ENCODE assay signal across 8 cellular contexts in genomic region chr14:53117479-53117878, GRCh38. TPM values are rescaled to one million over a fixed set of nuclear protein-coding genes. Genes with fewer than 3 reads are reported as not detected.
DNase-seq lines count a peak whose midpoint lies in the region; FAIRE-seq and TF ChIP-seq lines count a peak whose summit lies in the region.
"Not testable (repeated sequence)": the region's sequence is repeated elsewhere in the genome, so short reads cannot be mapped to it uniquely, and the experiment has no call there.

No MANE protein-coding gene starts in this region.

- TF ChIP-seq CTCF in WERI-Rb-1 (IDR thresholded peaks at IDR 0.05; ENCODE audit: low read depth, low read length); neural cell (IDR thresholded peaks at IDR 0.05; ENCODE audit: poor library complexity, severe bottlenecking): not testable (repeated sequence)

- not testable (repeated sequence) for H3K4me2 ChIP-seq in neural cell (ENCODE audit: low read length)

- H3K36me3 ChIP-seq in WERI-Rb-1; neural cell (ENCODE audit: insufficient read depth, low read length): not testable (repeated sequence)

- TF ChIP-seq EP300 in neural cell (conservative IDR thresholded peaks at IDR 0.05; ENCODE audit: poor library complexity, severe bottlenecking) = peak; percentile 21

- DNase-seq in ELF-1 (ENCODE audit: low read depth, low spot score) (peak; percentile 62), NCI-H2029 (lab: John Stamatoyannopoulos, UW) (peak; percentile 7), NCI-H748 (lab: John Stamatoyannopoulos, UW; ENCODE audit: unreplicated experiment) (peak; percentile 8), WERI-Rb-1 (peak; percentile 58), ecto neural progenitor cell (ENCODE audit: low spot score) (peak; percentile 61), iPS DF 19.7 (ENCODE audit: low read depth, low spot score) (peak; percentile 12)
- not testable (repeated sequence) for DNase-seq in urothelium cell line (ENCODE audit: low spot score)

- H3K27me3 ChIP-seq in WERI-Rb-1 (ENCODE audit: insufficient read depth, low read depth, severe bottlenecking); neural cell (ENCODE audit: insufficient read depth, low read depth, low read length): not testable (repeated sequence)

- H3K9me2 ChIP-seq in neural cell (ENCODE audit: insufficient read depth, low read length) = not testable (repeated sequence)

- not testable (repeated sequence) for H4K20me1 ChIP-seq in neural cell (ENCODE audit: insufficient read depth)

- not testable (repeated sequence) for TF ChIP-seq RAD21 in neural cell (conservative IDR thresholded peaks at IDR 0.05)

- not testable (repeated sequence) for H2AFZ ChIP-seq in neural cell (ENCODE audit: low read depth, low read length)

- not testable (repeated sequence) for H3K9me3 ChIP-seq in WERI-Rb-1 (ENCODE audit: severe bottlenecking); neural cell (ENCODE audit: low read length)

- not testable (repeated sequence) for H3K27ac ChIP-seq in WERI-Rb-1; neural cell (ENCODE audit: low read length)

- peak overlapping the region; percentile 5 for H3K9ac ChIP-seq in neural cell (ENCODE audit: low read length)

- peak; percentile 5 for FAIRE-seq in urothelium cell line (lab: Jason Lieb, UNC)

- H3K4me3 ChIP-seq in WERI-Rb-1 (ENCODE audit: low read depth, low read length); neural cell (ENCODE audit: low read length): not testable (repeated sequence)

- not testable (repeated sequence) for H3K79me2 ChIP-seq in neural cell (replicated peaks; ENCODE audit: insufficient read depth, low read length)

- not testable (repeated sequence) for H3F3A ChIP-seq in neural cell (ENCODE audit: insufficient read depth, low read length, poor library complexity, severe bottlenecking)

RNA-seq across cellular contexts. Expression of gene DDHD1, which starts 35.6 kb away (rescaled TPM):
- 13.9 and 14.9 TPM in 2 replicates for polyA plus RNA-seq in neural cell
- polyA minus RNA-seq in neural cell = 65.7 and 70.6 TPM in 2 replicates
